Comparison of ENCODE assay signal across 10 cellular contexts in genomic region chr5:176547811-176548210, GRCh38. TPM values are rescaled to one million over a fixed set of nuclear protein-coding genes. Genes with fewer than 3 reads are reported as not detected.
A peak's percentile ranks its signal among the peaks of the same experiment; 100 is the strongest.
DNase-seq lines count a peak whose midpoint lies in the region; ATAC-seq and TF ChIP-seq lines count a peak whose summit lies in the region.
"Had no signal": no experiment of that assay in that cellular context is flagged by ENCODE, and none has a peak within 500 bp of the region (broad histone marks: within the 10 kb centered on the region; RNA-seq: fewer than 3 reads in every experiment).

No MANE protein-coding gene starts in this region.

- H3K9me3 Mint-ChIP-seq in CD4-positive, alpha-beta T cell: no peaks in the 10 kb centered on the region
- H3K9me3 Mint-ChIP-seq in activated naive CD8-positive, alpha-beta T cell (ENCODE audit: low read depth): no peaks in the 10 kb centered on the region
- H3K9me3 Mint-ChIP-seq: natural killer cell had no signal

- H3K4me1 ChIP-seq in GM23248 (ENCODE audit: insufficient read depth): 0 out of 2 replicates have a peak, but pooled peaks cover 7% of the 10 kb centered on the region
- peaks cover 0 to 9% of the 10 kb centered on the region in 2 donors for H3K4me1 ChIP-seq in muscle layer of duodenum (ENCODE audit: control insufficient read depth in 1 of 2, insufficient read depth in 2 of 2, low read length in 2 of 2)
- peaks cover 0 to 8% (median 6%) of the 10 kb centered on the region in 4 donors for H3K4me1 ChIP-seq in tibial nerve

- H3K27ac ChIP-seq in CD4-positive, alpha-beta T cell (ENCODE audit: low read depth, low read length): no peak overlapping the region
- no peak overlapping the region for H3K27ac ChIP-seq in GM23248
- H3K27ac ChIP-seq in muscle layer of duodenum (ENCODE audit: low read length): peak overlapping the region; percentile 83
- H3K27ac ChIP-seq in brain microvascular endothelial cell: no peak overlapping the region
- peak overlapping the region in 1 of 4 donors; percentile 59 for H3K27ac ChIP-seq in tibial nerve
- H3K27ac ChIP-seq: body of pancreas had no signal

- POLR2A ChIA-PET in CD4-positive, alpha-beta T cell (lab: Charles Lee): interaction anchor here (7.0 kb wide), 1 partner anchor 15 kb away, joined by 185 read pairs; the partner anchor contains the start of gene RNF44

- H3K9me2 ChIP-seq in GM23248 (ENCODE audit: insufficient read depth): no peaks in the 10 kb centered on the region

- peak; percentile 27 for ATAC-seq in CD4-positive, alpha-beta T cell (ENCODE audit: poor library complexity)
- ATAC-seq: body of pancreas had no signal

- no peaks in the 10 kb centered on the region for H3K9me3 ChIP-seq in CD4-positive, alpha-beta T cell (ENCODE audit: control insufficient read depth, low read length)
- H3K9me3 ChIP-seq in GM23248 (ENCODE audit: low read depth): no peaks in the 10 kb centered on the region
- no peaks in the 10 kb centered on the region for H3K9me3 ChIP-seq in muscle layer of duodenum (ENCODE audit: control insufficient read depth in 1 of 2, low read length in 2 of 2)
- H3K9me3 ChIP-seq in tibial nerve: no peaks in the 10 kb centered on the region
- H3K9me3 ChIP-seq: body of pancreas had no signal

- in situ Hi-C loops in GM23248 (cut with MboI) (no loop called here), brain microvascular endothelial cell (cut with HindIII; ENCODE audit: low pct_ligation_motif_present, low sequenced_read_pairs) (no loop called here)

- H3K4me3 Mint-ChIP-seq in CD4-positive, alpha-beta T cell: no peak overlapping the region
- H3K4me3 Mint-ChIP-seq in activated naive CD8-positive, alpha-beta T cell: no peak overlapping the region
- H3K4me3 Mint-ChIP-seq: natural killer cell had no signal

- no peak for TF ChIP-seq CTCF in CD4-positive, alpha-beta T cell (IDR thresholded peaks at IDR 0.05)
- TF ChIP-seq CTCF in brain microvascular endothelial cell (IDR thresholded peaks at IDR 0.05; ENCODE audit: low read depth, low read length, missing control alignments) (no peak), tibial nerve (IDR thresholded peaks at IDR 0.05) (no peak)

- 75% methylated on average over 8 of the region's 8 CpGs for WGBS in GM23248 (ENCODE audit: low coverage in 1 of 2, low lambda C conversion rate in 2 of 2, missing lambda C conversion rate in 2 of 2), 2 experiments
- 73 to 76% methylated on average over 8 of the region's 8 CpGs for WGBS in tibial nerve, 2 donors

- peak in 1 of 10 experiments; percentile 36 for DNase-seq in CD4-positive, alpha-beta T cell
- peak; percentile 51 for DNase-seq in GM23248
- DNase-seq in NCI-H526 treated with DMSO at 0.1 percent for 48 hours (lab: John Stamatoyannopoulos, UW): no peak
- no peak for DNase-seq in brain microvascular endothelial cell
- DNase-seq in tibial nerve (ENCODE audit: low spot score in 2 of 2): no peak
- DNase-seq: body of pancreas, natural killer cell, NCI-H82 had no signal

- no peaks in the 10 kb centered on the region for H4K20me1 ChIP-seq in GM23248 (ENCODE audit: insufficient read depth)

- H3F3A ChIP-seq in GM23248 (ENCODE audit: insufficient read depth): no peaks in the 10 kb centered on the region

- TF ChIP-seq POLR2A in tibial nerve (IDR thresholded peaks at IDR 0.05): no peak

- CTCF ChIA-PET in CD4-positive, alpha-beta T cell (lab: Charles Lee): interaction anchor here (1.0 kb wide), 1 partner anchor 14 kb away, joined by 3 read pairs; no protein-coding TSS in a partner anchor

- intact Hi-C loops in CD4-positive, alpha-beta T cell (cut with DNase I, micrococcal nuclease): no loop called here

- H3K4me3 ChIP-seq in GM23248: no peak overlapping the region
- H3K4me3 ChIP-seq in muscle layer of duodenum (ENCODE audit: low read depth in 1 of 2, low read length in 2 of 2): no peak overlapping the region
- no peak overlapping the region for H3K4me3 ChIP-seq in brain microvascular endothelial cell (ENCODE audit: low read depth, low read length)
- no peak overlapping the region for H3K4me3 ChIP-seq in tibial nerve
- H3K4me3 ChIP-seq: body of pancreas had no signal

- H3K4me2 ChIP-seq in GM23248 (ENCODE audit: unreplicated experiment): no peak overlapping the region

- H2AFZ ChIP-seq in GM23248: no peak overlapping the region

- no peaks in the 10 kb centered on the region for H3K79me2 ChIP-seq in GM23248 (ENCODE audit: insufficient read depth)

- no peak overlapping the region for H3K9ac ChIP-seq in GM23248

- no peak for TF ChIP-seq EP300 in tibial nerve (IDR thresholded peaks at IDR 0.05)

- no peaks in the 10 kb centered on the region for H3K27me3 Mint-ChIP-seq in CD4-positive, alpha-beta T cell
- no peaks in the 10 kb centered on the region for H3K27me3 Mint-ChIP-seq in activated naive CD8-positive, alpha-beta T cell

- no peaks in the 10 kb centered on the region for H3K36me3 Mint-ChIP-seq in CD4-positive, alpha-beta T cell (ENCODE audit: low read depth)
- no peaks in the 10 kb centered on the region for H3K36me3 Mint-ChIP-seq in activated naive CD8-positive, alpha-beta T cell
- H3K36me3 Mint-ChIP-seq: natural killer cell had no signal

- no peaks in the 10 kb centered on the region for H3K27me3 ChIP-seq in CD4-positive, alpha-beta T cell (ENCODE audit: control insufficient read depth, insufficient read depth, low read length)
- H3K27me3 ChIP-seq in GM23248 (replicated peaks; ENCODE audit: insufficient read depth) (no peaks in the 10 kb centered on the region), muscle layer of duodenum (ENCODE audit: low read depth, low read length) (peaks cover 2% of the 10 kb centered on the region), brain microvascular endothelial cell (replicated peaks) (no peaks in the 10 kb centered on the region), tibial nerve (peaks cover 0 to 13% of the 10 kb centered on the region in 2 donors)
- H3K27me3 ChIP-seq: body of pancreas had no signal

- peaks cover 49% of the 10 kb centered on the region for H3K4me1 Mint-ChIP-seq in CD4-positive, alpha-beta T cell (ENCODE audit: low read depth)
- peaks cover 57% of the 10 kb centered on the region for H3K4me1 Mint-ChIP-seq in activated naive CD8-positive, alpha-beta T cell (ENCODE audit: low read depth)

- H3K27ac Mint-ChIP-seq in CD4-positive, alpha-beta T cell: peak overlapping the region; percentile 74
- peak overlapping the region; percentile 78 for H3K27ac Mint-ChIP-seq in activated naive CD8-positive, alpha-beta T cell

- H3K36me3 ChIP-seq in GM23248 (ENCODE audit: low read depth) (no peaks in the 10 kb centered on the region), muscle layer of duodenum (ENCODE audit: control insufficient read depth in 1 of 2, insufficient read depth in 2 of 2, low read length in 2 of 2) (no peaks in the 10 kb centered on the region), brain microvascular endothelial cell (replicated peaks) (no peaks in the 10 kb centered on the region), tibial nerve (no peaks in the 10 kb centered on the region)

RNA-seq across cellular contexts. Expression of gene CDHR2, which starts 1.3 kb away (rescaled TPM):
- total RNA-seq in CD4-positive, alpha-beta T cell: 1 to 10 TPM; 1.6 to 2.0 TPM
- not detected in 2 replicates for total RNA-seq in GM23248 (2014; rRNA removed; shearing (Covaris generic))
- not detected in 2 replicates for polyA plus RNA-seq in GM23248 (2016; fragmentation: Nextera tagmentation; extraction: Ambion mirVana)
- not detected for total RNA-seq in tibial nerve

RNA-seq across cellular contexts. Expression of gene RNF44, which starts 10.6 kb away (rescaled TPM):
- 100 to 1,000 TPM; 208 to 217 TPM for total RNA-seq in CD4-positive, alpha-beta T cell
- 2.9 and 3.9 TPM in 2 replicates for total RNA-seq in GM23248 (2014; rRNA removed; shearing (Covaris generic))
- 2.0 and 2.1 TPM in 2 replicates for polyA plus RNA-seq in GM23248 (2016; fragmentation: Nextera tagmentation; extraction: Ambion mirVana)
- total RNA-seq in tibial nerve: 10 to 100 TPM; 11.1 to 28.5 (median 21.8) TPM

Comparison
In these comparisons a context has a peak if more than half of its experiments do, and no peak if none do; other contexts are left out.
1. RNA of gene RNF44, which starts 10.6 kb away (total RNA-seq): 208 to 217 TPM in CD4-positive, alpha-beta T cell; 11.1 to 28.5 TPM in tibial nerve and 2.9 to 3.9 TPM in GM23248; every median in the first group is over 4 times any median in the second.